11 cellular contexts compared by ENCODE assay signal in genomic region chr1:156182010-156182794, GRCh38. TPM values are rescaled to one million over a fixed set of nuclear protein-coding genes. Genes with fewer than 3 reads are reported as not detected.
DNase-seq lines count a peak whose midpoint lies in the region; ATAC-seq and TF ChIP-seq lines count a peak whose summit lies in the region.
"Not testable (repeated sequence)": the region's sequence is repeated elsewhere in the genome, so short reads cannot be mapped to it uniquely, and the experiment has no call there.
"Had no signal": no experiment of that assay in that cellular context is flagged by ENCODE, and none has a peak within 500 bp of the region (broad histone marks: within the 10 kb centered on the region; RNA-seq: fewer than 3 reads in every experiment).

No MANE protein-coding gene starts in this region.

- ATAC-seq in lower lobe of right lung = peak in 1 of 2 donors; percentile 33
- peak; percentile 27 for ATAC-seq in upper lobe of right lung

- H3K4me3 ChIP-seq in HUES64 (ENCODE audit: low read length) (0 out of 2 replicates have a peak overlapping the region, but pooled peaks have one; percentile 16), WERI-Rb-1 (ENCODE audit: low read depth, low read length) (0 out of 2 replicates have a peak overlapping the region, but pooled peaks have one; percentile 5), iPS-15b (ENCODE audit: low read depth, low read length) (peak overlapping the region; percentile 26)
- not testable (repeated sequence) for H3K4me3 ChIP-seq in endodermal cell (ENCODE audit: low read length); lower lobe of right lung; neural progenitor cell; upper lobe of right lung

- TF ChIP-seq CTCF in WERI-Rb-1 (IDR thresholded peaks at IDR 0.05; ENCODE audit: low read depth, low read length); endodermal cell (conservative IDR thresholded peaks at IDR 0.05); lower lobe of right lung (IDR thresholded peaks at IDR 0.05); neural progenitor cell (IDR thresholded peaks at IDR 0.05); upper lobe of right lung (IDR thresholded peaks at IDR 0.05): not testable (repeated sequence)

- peak overlapping the region; percentile 70 for H3K4me2 ChIP-seq in neural progenitor cell

- H3K9ac ChIP-seq in ES-I3 (ENCODE audit: low read depth, low read length) (peak overlapping the region; percentile 37), HUES64 (ENCODE audit: low read depth, low read length) (peak overlapping the region; percentile 69), endodermal cell (ENCODE audit: extremely low read depth, low read length, poor library complexity, severe bottlenecking) (peak overlapping the region; percentile 44), iPS-15b (ENCODE audit: low read depth, low read length) (peak overlapping the region; percentile 66)
- H3K9ac ChIP-seq in neural progenitor cell = not testable (repeated sequence)

- H2AFZ ChIP-seq in neural progenitor cell (replicated peaks) = not testable (repeated sequence)

- H3K27ac ChIP-seq in HUES64 (ENCODE audit: low read depth, low read length) (peak overlapping the region; percentile 98), WERI-Rb-1 (peak overlapping the region; percentile 84), endodermal cell (ENCODE audit: low read depth, low read length) (peak overlapping the region; percentile 61), lower lobe of right lung (peak overlapping the region; percentile 50)
- not testable (repeated sequence) for H3K27ac ChIP-seq in neural progenitor cell, upper lobe of right lung

- H3K27me3 Mint-ChIP-seq in endodermal cell (ENCODE audit: insufficient read depth) = not testable (repeated sequence)
- peaks cover 11% of the 10 kb centered on the region for H3K27me3 Mint-ChIP-seq in neural progenitor cell (ENCODE audit: insufficient read depth, low read depth)

- peak overlapping the region; percentile 86 for H3K27ac Mint-ChIP-seq in endodermal cell
- peak overlapping the region; percentile 3 for H3K27ac Mint-ChIP-seq in neural progenitor cell

- not testable (repeated sequence) for H4K20me1 ChIP-seq in neural progenitor cell (ENCODE audit: low read depth)

- intact Hi-C loops in lower lobe of right lung (cut with DNase I); upper lobe of right lung (cut with DNase I): not testable (repeated sequence)

- H3K9me3 ChIP-seq in ES-I3 (ENCODE audit: control insufficient read depth, insufficient read depth, low read length); HUES64 (ENCODE audit: insufficient read depth, low read depth, low read length); iPS-15b (ENCODE audit: control insufficient read depth, insufficient read depth, low read length); lower lobe of right lung; neural progenitor cell (ENCODE audit: low read depth); upper lobe of right lung: not testable (repeated sequence)
- peaks cover 12% of the 10 kb centered on the region for H3K9me3 ChIP-seq in WERI-Rb-1 (ENCODE audit: severe bottlenecking)
- peaks cover 18% of the 10 kb centered on the region for H3K9me3 ChIP-seq in endodermal cell (ENCODE audit: control insufficient read depth, low read length)

- WGBS in HUES64 = 56% methylated on average over 10 of the region's 12 CpGs
- 62 to 96% methylated on average over 3 to 10 of the region's 12 CpGs for WGBS in endodermal cell (ENCODE audit: insufficient coverage in 1 of 2, insufficient read length in 1 of 2), 2 experiments

- peak overlapping the region; percentile 22 for H3K4me3 Mint-ChIP-seq in endodermal cell
- peak overlapping the region; percentile 13 for H3K4me3 Mint-ChIP-seq in neural progenitor cell

- H3K4me1 Mint-ChIP-seq in endodermal cell (peaks cover 36% of the 10 kb centered on the region), neural progenitor cell (peaks cover 32% of the 10 kb centered on the region)

- peaks cover 11% of the 10 kb centered on the region for H3K36me3 Mint-ChIP-seq in endodermal cell (ENCODE audit: low read depth)
- not testable (repeated sequence) for H3K36me3 Mint-ChIP-seq in neural progenitor cell

- H3F3A ChIP-seq in neural progenitor cell (ENCODE audit: low read depth) = peaks cover 23% of the 10 kb centered on the region

- peaks cover 15% of the 10 kb centered on the region for H3K9me3 Mint-ChIP-seq in endodermal cell
- not testable (repeated sequence) for H3K9me3 Mint-ChIP-seq in neural progenitor cell

- not testable (repeated sequence) for H3K36me3 ChIP-seq in ES-I3 (ENCODE audit: insufficient read depth, low read length); HUES64 (ENCODE audit: insufficient read depth, low read length); WERI-Rb-1; endodermal cell (ENCODE audit: control insufficient read depth, insufficient read depth, low read length); iPS-15b (ENCODE audit: control insufficient read depth, insufficient read depth, low read length); lower lobe of right lung; neural progenitor cell; upper lobe of right lung

- not testable (repeated sequence) for DNase-seq in WERI-Rb-1; endodermal cell; lower lobe of right lung; neural progenitor cell (ENCODE audit: low spot score); upper lobe of right lung

- peaks cover 24% of the 10 kb centered on the region for H3K4me1 ChIP-seq in ES-I3 (ENCODE audit: insufficient read depth, low read length)
- peaks cover 28% of the 10 kb centered on the region for H3K4me1 ChIP-seq in HUES64 (ENCODE audit: insufficient read depth, low read length)
- not testable (repeated sequence) for H3K4me1 ChIP-seq in endodermal cell (ENCODE audit: control insufficient read depth, insufficient read depth, low read length); iPS-15b (ENCODE audit: control insufficient read depth, insufficient read depth, low read length); lower lobe of right lung; upper lobe of right lung
- peaks cover 19% of the 10 kb centered on the region for H3K4me1 ChIP-seq in neural progenitor cell

- not testable (repeated sequence) for H3K27me3 ChIP-seq in HUES64 (ENCODE audit: insufficient read depth, low read length); WERI-Rb-1 (ENCODE audit: insufficient read depth, low read depth, severe bottlenecking); endodermal cell (ENCODE audit: control insufficient read depth, insufficient read depth, low read length, poor library complexity, severe bottlenecking); iPS-15b (ENCODE audit: control insufficient read depth, insufficient read depth, low read length); lower lobe of right lung (ENCODE audit: low read depth); upper lobe of right lung
- peaks cover 25% of the 10 kb centered on the region for H3K27me3 ChIP-seq in neural progenitor cell

- not testable (repeated sequence) for H3K79me2 ChIP-seq in neural progenitor cell (ENCODE audit: low read depth)

RNA-seq across cellular contexts. Expression of gene SLC25A44, which starts 11.7 kb away (rescaled TPM):
- 19.3 TPM for polyA plus RNA-seq in HUES64 (2013, experiment 1 of 2)
- polyA plus RNA-seq in HUES64 (2013, experiment 2 of 2) = 20.0 TPM
- total RNA-seq in endodermal cell (10 to 100 TPM; 20.9 to 22.7 TPM), lower lobe of right lung (17.7 TPM), neural progenitor cell (ENCODE audit: low replicate concordance) (4.6 and 9.4 TPM in 2 replicates), upper lobe of right lung (24.9 TPM)
- polyA plus RNA-seq in endodermal cell (2013, experiment 1 of 2) = 19.9 TPM
- 22.4 TPM for polyA plus RNA-seq in endodermal cell (2013, experiment 2 of 2)

RNA-seq across cellular contexts. Expression of gene SEMA4A, which starts 28.8 kb away (rescaled TPM):
- polyA plus RNA-seq in HUES64 (2013, experiment 1 of 2) = 5.7 TPM
- 4.9 TPM for polyA plus RNA-seq in HUES64 (2013, experiment 2 of 2)
- total RNA-seq in endodermal cell = 10 to 100 TPM in 1 of 2 donors, 1 to 10 TPM in 1; 6.4 to 10.3 TPM
- 5.0 TPM for polyA plus RNA-seq in endodermal cell (2013, experiment 1 of 2)
- polyA plus RNA-seq in endodermal cell (2013, experiment 2 of 2) = 3.4 TPM
- total RNA-seq in lower lobe of right lung = 28.9 TPM
- 0.69 and 1.8 TPM in 2 replicates for total RNA-seq in neural progenitor cell (ENCODE audit: low replicate concordance)
- total RNA-seq in upper lobe of right lung = 30.7 TPM

RNA-seq across cellular contexts. Expression of gene PMF1, which starts 30.6 kb away (rescaled TPM):
- 99.5 TPM for polyA plus RNA-seq in HUES64 (2013, experiment 1 of 2)
- 96.0 TPM for polyA plus RNA-seq in HUES64 (2013, experiment 2 of 2)
- 100 to 1,000 TPM; 119 TPM for total RNA-seq in endodermal cell
- 95.4 TPM for polyA plus RNA-seq in endodermal cell (2013, experiment 1 of 2)
- polyA plus RNA-seq in endodermal cell (2013, experiment 2 of 2) = 93.2 TPM
- total RNA-seq in lower lobe of right lung = 45.3 TPM
- 99.3 and 103 TPM in 2 replicates for total RNA-seq in neural progenitor cell (ENCODE audit: low replicate concordance)
- total RNA-seq in upper lobe of right lung = 47.4 TPM

RNA-seq across cellular contexts. Expression of gene BGLAP, which starts 59.8 kb away (rescaled TPM):
- polyA plus RNA-seq in HUES64 (2013, experiment 1 of 2) = not detected
- polyA plus RNA-seq in HUES64 (2013, experiment 2 of 2) = 1.3 TPM
- total RNA-seq in endodermal cell (1 to 10 TPM; 4.6 to 5.4 TPM), lower lobe of right lung (4.8 TPM), neural progenitor cell (ENCODE audit: low replicate concordance) (0.22 and 0.40 TPM in 2 replicates), upper lobe of right lung (2.4 TPM)
- 2.2 TPM for polyA plus RNA-seq in endodermal cell (2013, experiment 1 of 2)
- polyA plus RNA-seq in endodermal cell (2013, experiment 2 of 2) = 2.8 TPM
- total RNA-seq: GM23248, M059J had no signal
- polyA plus RNA-seq: CD4-positive, alpha-beta memory T cell had no signal
